In genomic region chr16:2459647-2460390, GRCh38 we compare ENCODE assay signal across 8 cellular contexts. TPM values are rescaled to one million over a fixed set of nuclear protein-coding genes. Genes with fewer than 3 reads are reported as not detected.
A peak's percentile ranks its signal among the peaks of the same experiment; 100 is the strongest.
DNase-seq lines count a peak whose midpoint lies in the region; ATAC-seq, FAIRE-seq and TF ChIP-seq lines count a peak whose summit lies in the region.

TEDC2 (plus strand) TSS chr16:2460109; CDS start chr16:2460145, 36 bp downstream.

- H3K4me1 ChIP-seq in kidney (ENCODE audit: control insufficient read depth in 1 of 2, insufficient read depth in 1 of 2, low read depth in 1 of 2, low read length in 2 of 2): peaks cover 0 to 6% of the 10 kb centered on the region in 2 donors

- ATAC-seq in GM19035 (IDR thresholded peaks at IDR 0.05; ENCODE audit: unreplicated experiment): peak; percentile 90
- ATAC-seq in HG03378 (IDR thresholded peaks at IDR 0.05; ENCODE audit: unreplicated experiment): peak; percentile 69
- peak; percentile 95 to 98 for ATAC-seq in activated CD4-positive, CD25-positive, alpha-beta regulatory T cell treated with anti-CD3 and anti-CD28 coated beads, Interleukin-2, amount 50 U/mL, for 24 hours

- H3K9me3 ChIP-seq in kidney (ENCODE audit: control insufficient read depth in 1 of 2, low read length in 2 of 2): no peaks in the 10 kb centered on the region

- intact Hi-C loops in kidney (cut with DNase I): no loop called here

- H3K27ac ChIP-seq in kidney (ENCODE audit: low read depth in 2 of 2, low read length in 2 of 2): no peak within 1 kb of the TSS

- peak; percentile 83 for FAIRE-seq in kidney (lab: Jason Lieb, UNC)

- H3K4me3 ChIP-seq in AG10803 (ENCODE audit: low read length) (peak within 1 kb of the TSS; percentile 70), kidney (ENCODE audit: low read length in 2 of 2) (peak within 1 kb of the TSS; percentile 75 to 79)

- DNase-seq in AG10803 (ENCODE audit: low read depth) (peak; percentile 88), NCI-H460 (ENCODE audit: extremely low read depth, low read depth) (peak; percentile 93), cerebellar nuclear complex (lab: John Stamatoyannopoulos, UW) (peak; percentile 88 to 89), kidney (peak; percentile 99)
- DNase-seq in stimulated activated CD4-positive, alpha-beta T cell treated with anti-CD3 and anti-CD28 coated beads, Interleukin-15, amount 100 ng/mL, for 24 hours: peak; percentile 100

- TF ChIP-seq CTCF in AG10803 (conservative IDR thresholded peaks at IDR 0.05; ENCODE audit: low read length) (no peak), kidney (IDR thresholded peaks at IDR 0.05; ENCODE audit: borderline replicate concordance, extremely low read depth, insufficient read depth) (no peak)

- no peaks in the 10 kb centered on the region for H3K36me3 ChIP-seq in kidney (ENCODE audit: control insufficient read depth in 1 of 2, insufficient read depth in 2 of 2, low read length in 2 of 2)

- H3K9ac ChIP-seq in kidney (ENCODE audit: low read length in 2 of 2): peak within 1 kb of the TSS; percentile 49 to 80

RNA-seq across cellular contexts. Expression of gene TEDC2, which starts in this region (rescaled TPM):
- total RNA-seq in NCI-H460 (2014; rRNA removed; shearing (Covaris generic)): 12.5 and 14.2 TPM in 2 replicates
- 256 and 380 TPM in 2 replicates for polyA plus RNA-seq in NCI-H460 (2014; cell fraction: nucleus; rRNA removed)
- total RNA-seq in kidney: 1.4 TPM
- polyA plus RNA-seq in kidney (ENCODE audit: insufficient read depth, low read depth, low replicate concordance): 1.7 TPM
